In genomic region chr11:1879941-1880720, GRCh38 we compare ENCODE assay signal across 7 cellular contexts. TPM values are rescaled to one million over a fixed set of nuclear protein-coding genes. Genes with fewer than 3 reads are reported as not detected.
DNase-seq lines count a peak whose midpoint lies in the region; ATAC-seq and TF ChIP-seq lines count a peak whose summit lies in the region.
"Had no signal": no experiment of that assay in that cellular context is flagged by ENCODE, and none has a peak within 500 bp of the region (broad histone marks: within the 10 kb centered on the region; RNA-seq: fewer than 3 reads in every experiment).

No MANE protein-coding gene starts in this region.

- intact Hi-C loops in cardiac septum (cut with DNase I), result loop anchor here (5.0 kb wide), 3 partner anchors 37 to 188 kb away; partner anchors contain the start of genes TNNI2 and TNNT3

- no peak for ATAC-seq in GM21825 (IDR thresholded peaks at IDR 0.05; ENCODE audit: unreplicated experiment)
- no peak for ATAC-seq in GM19324 (IDR thresholded peaks at IDR 0.05; ENCODE audit: low FRiP score, unreplicated experiment)

- no peak for DNase-seq in RWPE1 (ENCODE audit: low spot score)
- peak; percentile 67 for DNase-seq in cardiac septum (ENCODE audit: low spot score)
- no peak for DNase-seq in RPMI8226

- no peak overlapping the region for H3K4me3 ChIP-seq in skin epidermis
- H3K4me3 ChIP-seq: SK-N-MC had no signal

- POLR2A ChIA-PET in RWPE1 (lab: Yijun Ruan, JAX; ENCODE audit: low non-redundant PET), result no interaction called here

- H3K27ac ChIP-seq in RWPE1 (peak overlapping the region; percentile 100), skin epidermis (peak overlapping the region in 20 of 21 experiments; percentile 12 to 93 (median 82))
- H3K27ac ChIP-seq: SK-N-MC had no signal

- CTCF ChIA-PET in RWPE1 (lab: Yijun Ruan, JAX), result interaction anchor here (0.7 kb wide), 1 partner anchor 118 kb away, joined by 4 read pairs; no protein-coding TSS in a partner anchor

- TF ChIP-seq CTCF in RWPE1 (conservative IDR thresholded peaks at IDR 0.05; ENCODE audit: low read depth), result no peak

RNA-seq across cellular contexts. Expression of gene PRR33, which starts 11.6 kb away (rescaled TPM):
- total RNA-seq in cardiac septum, result 0.75 TPM

RNA-seq across cellular contexts. Expression of gene LSP1, which starts 27.2 kb away (rescaled TPM):
- total RNA-seq in cardiac septum, result 35.1 TPM

RNA-seq across cellular contexts. Expression of gene TNNT3, which starts 39.4 kb away (rescaled TPM):
- total RNA-seq in cardiac septum, result 41.5 TPM

RNA-seq across cellular contexts. Expression of gene TNNI2, which starts 41.4 kb away (rescaled TPM):
- 0.78 TPM for total RNA-seq in cardiac septum

RNA-seq across cellular contexts. Expression of gene SYT8, which starts 45.3 kb away (rescaled TPM):
- not detected for total RNA-seq in cardiac septum
